In genomic region chr19:10963865-10964264, GRCh38 we compare ENCODE assay signal across 14 cellular contexts. TPM values are rescaled to one million over a fixed set of nuclear protein-coding genes. Genes with fewer than 3 reads are reported as not detected.
DNase-seq lines count a peak whose midpoint lies in the region; ATAC-seq, FAIRE-seq and TF ChIP-seq lines count a peak whose summit lies in the region.
"Had no signal": no experiment of that assay in that cellular context is flagged by ENCODE, and none has a peak within 500 bp of the region (broad histone marks: within the 10 kb centered on the region; RNA-seq: fewer than 3 reads in every experiment).

No MANE protein-coding gene starts in this region.

- no peak overlapping the region for H3K9ac ChIP-seq in GM12878 (ENCODE audit: control insufficient read depth, insufficient read depth, low read length)
- H3K9ac ChIP-seq in neural cell (ENCODE audit: low read length): no peak overlapping the region
- no peak overlapping the region for H3K9ac ChIP-seq in SK-N-SH

- peak overlapping the region; percentile 29 for H3K27ac ChIP-seq in CD8-positive, alpha-beta memory T cell (ENCODE audit: low read depth, low read length)
- H3K27ac ChIP-seq in KOPT-K1 (ENCODE audit: low read depth, low read length, poor library complexity, severe bottlenecking) (peak overlapping the region; percentile 95), GM12878 (ENCODE audit: control insufficient read depth, insufficient read depth) (peak overlapping the region; percentile 22), neural cell (ENCODE audit: low read length) (no peak overlapping the region), SK-N-SH (ENCODE audit: low read depth in 2 of 2, low read length in 1 of 2) (no peak overlapping the region)

- TF ChIP-seq CTCF in GM12878 (IDR thresholded peaks at IDR 0.05 in 2 of 3, conservative IDR thresholded peaks at IDR 0.05 in 1 of 3; ENCODE audit: control insufficient read depth in 2 of 3, extremely low read depth in 1 of 3, insufficient read depth in 1 of 3, low read depth in 3 of 3, low read length in 3 of 3) (no peak), neural cell (IDR thresholded peaks at IDR 0.05; ENCODE audit: poor library complexity, severe bottlenecking) (no peak), SK-N-SH (IDR thresholded peaks at IDR 0.05) (no peak)

- peaks cover 36 to 65% (median 50%) of the 10 kb centered on the region in 3 donors for H3K4me1 Mint-ChIP-seq in CD8-positive, alpha-beta memory T cell

- ATAC-seq in GM12878: no peak
- no peak for ATAC-seq in GM19351 (IDR thresholded peaks at IDR 0.05; ENCODE audit: unreplicated experiment)

- H4K20me1 ChIP-seq in GM12878 (ENCODE audit: control insufficient read depth, insufficient read depth) (peaks cover 4% of the 10 kb centered on the region; the same call in 1 of the 2 replicates), neural cell (ENCODE audit: insufficient read depth) (peaks cover 26% of the 10 kb centered on the region), SK-N-SH (ENCODE audit: insufficient read depth) (peaks cover 60% of the 10 kb centered on the region)

- peak overlapping the region; percentile 74 to 91 (median 85) for H3K4me3 Mint-ChIP-seq in CD8-positive, alpha-beta memory T cell

- BruUV-seq in GM12878 (replicated peaks; lab: Mats Ljungman, UMichigan): no TSS peak

- RAD21 ChIA-PET in GM12878 (lab: Charles Lee; ENCODE audit: unreplicated experiment): interaction anchor here (0.8 to 1.9 kb wide), 10 partner anchors 10 to 125 kb away, joined by 3 to 11 read pairs (median 6); partner anchors contain the start of gene LDLR

- peak overlapping the region; percentile 85 for H3K4me2 ChIP-seq in GM12878 (ENCODE audit: control insufficient read depth, insufficient read depth)
- H3K4me2 ChIP-seq in neural cell (ENCODE audit: low read length): no peak overlapping the region
- H3K4me2 ChIP-seq in SK-N-SH: no peak overlapping the region

- no peaks in the 10 kb centered on the region for H3K27me3 Mint-ChIP-seq in CD8-positive, alpha-beta memory T cell

- H3K79me2 ChIP-seq in GM12878 (ENCODE audit: control insufficient read depth, insufficient read depth, low read length) (peaks cover 84% of the 10 kb centered on the region), neural cell (replicated peaks; ENCODE audit: insufficient read depth, low read length) (peaks cover 66% of the 10 kb centered on the region), SK-N-SH (ENCODE audit: insufficient read depth) (peaks cover 88% of the 10 kb centered on the region)

- SMC1A ChIA-PET in GM12878 (lab: Charles Lee; ENCODE audit: uncharacterized antibody, unreplicated experiment): interaction anchor here (0.8 to 4.8 kb wide), 6 partner anchors 10 to 131 kb away, joined by 3 to 18 read pairs (median 4); partner anchors contain the start of gene LDLR

- no peaks in the 10 kb centered on the region for H3K27me3 ChIP-seq in CD8-positive, alpha-beta memory T cell (ENCODE audit: insufficient read depth, low read length, poor library complexity, severe bottlenecking)
- H3K27me3 ChIP-seq in GM12878 (replicated peaks in 1 of 2; ENCODE audit: control insufficient read depth in 2 of 2, insufficient read depth in 2 of 2, low read length in 1 of 2): no peaks in the 10 kb centered on the region
- no peaks in the 10 kb centered on the region for H3K27me3 ChIP-seq in neural cell (ENCODE audit: insufficient read depth, low read depth, low read length)
- no peaks in the 10 kb centered on the region for H3K27me3 ChIP-seq in SK-N-SH (ENCODE audit: insufficient read depth)
- H3K27me3 ChIP-seq: breast epithelium, suprapubic skin had no signal

- H3K36me3 Mint-ChIP-seq in CD8-positive, alpha-beta memory T cell: peaks cover 0 to 5% (median 0%) of the 10 kb centered on the region in 3 donors

- no peaks in the 10 kb centered on the region for H3K9me3 Mint-ChIP-seq in CD8-positive, alpha-beta memory T cell

- H3K27ac Mint-ChIP-seq in CD8-positive, alpha-beta memory T cell: peak overlapping the region; percentile 78 to 99 (median 97)

- TF ChIP-seq RAD21 in GM12878 (IDR thresholded peaks at IDR 0.05; ENCODE audit: insufficient read depth, low read depth, low read length): no peak
- no peak for TF ChIP-seq RAD21 in neural cell (conservative IDR thresholded peaks at IDR 0.05)
- no peak for TF ChIP-seq RAD21 in SK-N-SH (IDR thresholded peaks at IDR 0.05; ENCODE audit: low read length)

- H3K4me3 ChIP-seq in CD8-positive, alpha-beta memory T cell (ENCODE audit: low read length): no peak overlapping the region
- H3K4me3 ChIP-seq in GM12878 (peak overlapping the region; percentile 85), neural cell (ENCODE audit: low read length) (peak overlapping the region; percentile 99), SK-N-SH (ENCODE audit: low read depth in 2 of 2, low read length in 1 of 2) (no peak overlapping the region)
- H3K4me3 ChIP-seq: breast epithelium, skin epidermis, suprapubic skin had no signal

- no peak for DNase-seq in CD8-positive, alpha-beta memory T cell
- DNase-seq in GM12878 (ENCODE audit: low read depth, low spot score): no peak
- no peak for DNase-seq in SKM-1 (lab: John Stamatoyannopoulos, UW; ENCODE audit: unreplicated experiment)
- DNase-seq in T1000 (lab: John Stamatoyannopoulos, UW): no peak
- no peak for DNase-seq in SK-N-SH
- DNase-seq: NCI-H146, NCI-H524 had no signal

- no peaks in the 10 kb centered on the region for H3K36me3 ChIP-seq in CD8-positive, alpha-beta memory T cell (ENCODE audit: insufficient read depth, low read length)
- H3K36me3 ChIP-seq in KOPT-K1 (ENCODE audit: insufficient read depth, low read length): peaks cover 13% of the 10 kb centered on the region; the same call in 1 of the 2 replicates
- H3K36me3 ChIP-seq in GM12878 (ENCODE audit: control insufficient read depth in 2 of 2, insufficient read depth in 2 of 2, low read length in 1 of 2): no peaks in the 10 kb centered on the region
- no peaks in the 10 kb centered on the region for H3K36me3 ChIP-seq in neural cell (ENCODE audit: insufficient read depth, low read length)
- H3K36me3 ChIP-seq in SK-N-SH (replicated peaks in 1 of 2; ENCODE audit: control insufficient read depth in 1 of 2, insufficient read depth in 2 of 2, low read length in 1 of 2): no peaks in the 10 kb centered on the region
- H3K36me3 ChIP-seq: breast epithelium, suprapubic skin had no signal

- TF ChIP-seq EP300 in GM12878 (IDR thresholded peaks at IDR 0.05; ENCODE audit: borderline replicate concordance in 1 of 2, control insufficient read depth in 1 of 2, low read depth in 2 of 2, low read length in 2 of 2) (no peak), neural cell (conservative IDR thresholded peaks at IDR 0.05; ENCODE audit: poor library complexity, severe bottlenecking) (no peak), SK-N-SH (IDR thresholded peaks at IDR 0.05; ENCODE audit: borderline replicate concordance in 1 of 2, low read depth in 1 of 2, low read length in 1 of 2) (no peak)

- TF ChIP-seq POLR2A in GM12878 (IDR thresholded peaks at IDR 0.05; ENCODE audit: low read depth, low read length): no peak

- intact Hi-C loops in GM12878 (cut with micrococcal nuclease; ENCODE audit: unreplicated experiment): loop anchor here (5.0 kb wide), 1 partner anchor 247 kb away; the partner anchor contains the start of gene DNM2

- peaks cover 39% of the 10 kb centered on the region for H3K4me1 ChIP-seq in CD8-positive, alpha-beta memory T cell (ENCODE audit: insufficient read depth, low read length)
- H3K4me1 ChIP-seq in GM12878 (ENCODE audit: control insufficient read depth, insufficient read depth, low read length) (peaks cover 33% of the 10 kb centered on the region), SK-N-SH (ENCODE audit: control insufficient read depth in 1 of 2, insufficient read depth in 2 of 2, low read depth in 1 of 2, low read length in 1 of 2) (peaks cover 0 to 9% of the 10 kb centered on the region in 2 experiments; a peak in 2 of 4 replicates)

- H3K9me2 ChIP-seq in neural cell (ENCODE audit: insufficient read depth, low read length) (no peaks in the 10 kb centered on the region), SK-N-SH (no peaks in the 10 kb centered on the region)

- H3F3A ChIP-seq in neural cell (ENCODE audit: insufficient read depth, low read length, poor library complexity, severe bottlenecking): no peaks in the 10 kb centered on the region
- peaks cover 4% of the 10 kb centered on the region for H3F3A ChIP-seq in SK-N-SH (replicated peaks; ENCODE audit: insufficient read depth)

- H2AFZ ChIP-seq in GM12878 (ENCODE audit: control insufficient read depth, low read depth, low read length) (no peak overlapping the region), neural cell (ENCODE audit: low read depth, low read length) (no peak overlapping the region), SK-N-SH (ENCODE audit: low read depth) (no peak overlapping the region)

- POLR2A ChIA-PET in CD8-positive, alpha-beta memory T cell (lab: Charles Lee): interaction anchor here (0.6 kb wide), 2 partner anchors 162 to 1831 kb away, joined by 3 read pairs; no protein-coding TSS in a partner anchor
- POLR2A ChIA-PET in GM12878 (lab: Charles Lee) (interaction anchor here (0.6 to 1.5 kb wide), 11 partner anchors 10 to 591 kb away, joined by 3 to 11 read pairs (median 4); partner anchors contain the start of gene LDLR), SK-N-SH (lab: Yijun Ruan, JAX) (no interaction called here)

- 38% methylated on average over 4 of the region's 4 CpGs for WGBS in GM12878 (ENCODE audit: insufficient coverage, insufficient replicate concordance, low lambda C conversion rate, missing lambda C conversion rate)
- WGBS in SK-N-SH (ENCODE audit: low lambda C conversion rate): 99% methylated on average over 4 of the region's 4 CpGs

- no peaks in the 10 kb centered on the region for H3K9me3 ChIP-seq in CD8-positive, alpha-beta memory T cell (ENCODE audit: low read length)
- H3K9me3 ChIP-seq in KOPT-K1 (ENCODE audit: insufficient read depth, low read length, poor library complexity, severe bottlenecking) (no peaks in the 10 kb centered on the region), GM12878 (replicated peaks; ENCODE audit: control insufficient read depth, insufficient read depth, low read length) (no peaks in the 10 kb centered on the region), neural cell (ENCODE audit: low read length) (no peaks in the 10 kb centered on the region), SK-N-SH (no peaks in the 10 kb centered on the region)
- H3K9me3 ChIP-seq: breast epithelium, suprapubic skin had no signal

- CTCF ChIA-PET in CD8-positive, alpha-beta memory T cell (lab: Charles Lee): interaction anchor here (0.7 to 1.0 kb wide), 2 partner anchors 21 to 37 kb away, joined by 3 to 5 read pairs; no protein-coding TSS in a partner anchor
- CTCF ChIA-PET in GM12878 (lab: Yijun Ruan, JAX): interaction anchor here (1.0 to 1.9 kb wide), 4 partner anchors 17 to 76 kb away, joined by 3 to 16 read pairs (median 4); no protein-coding TSS in a partner anchor
- CTCF ChIA-PET in SK-N-SH (lab: Yijun Ruan, JAX): interaction anchor here (0.6 to 1.3 kb wide), 2 partner anchors 22 to 26 kb away, joined by 3 to 5 read pairs; no protein-coding TSS in a partner anchor

- FAIRE-seq in GM12878 (lab: Jason Lieb, UNC): no peak
- FAIRE-seq: endometrium had no signal

- in situ Hi-C loops in GM12878 (cut with MboI): no loop called here

RNA-seq across cellular contexts. Expression of gene SMARCA4, which starts 3.0 kb away (rescaled TPM):
- 100 to 1,000 TPM; 116 to 123 TPM for total RNA-seq in CD8-positive, alpha-beta memory T cell
- polyA plus RNA-seq in CD8-positive, alpha-beta memory T cell: 38.7 TPM
- total RNA-seq in GM12878 (2013; cell fraction: nucleolus; rRNA removed): 250 and 253 TPM in 2 replicates
- total RNA-seq in GM12878 (2014; rRNA removed) (82.0 and 85.3 TPM in 2 replicates), GM12878 (2014; rRNA removed; fragmentation: Illumina TruSeq; extraction: Trizol) (39.2 and 44.7 TPM in 2 replicates), GM12878 (2021) (153 and 175 TPM in 2 replicates)
- polyA plus RNA-seq in GM12878 (2011; ENCODE audit: low read depth): 38.9 TPM
- polyA plus RNA-seq in GM12878 (2011; rRNA removed) (25.2 and 32.1 TPM in 2 replicates), GM12878 (2014; fragmentation: Illumina TruSeq; extraction: Trizol) (34.9 and 63.5 TPM in 2 replicates), GM12878 (2014; fragmentation: Nextera tagmentation; extraction: Ambion mirVana) (10 to 100 TPM; 22.4 to 43.8 TPM), GM12878 (2014; rRNA removed) (51.2 and 76.8 TPM in 2 replicates), GM12878 (2016; fragmentation: Nextera tagmentation; extraction: Ambion mirVana) (100 to 1,000 TPM in 1 of 2 experiments, 10 to 100 TPM in 1; 88.6 to 102 TPM), neural cell (97.3 and 116 TPM in 2 replicates), SK-N-SH (2012; rRNA removed) (48.3 and 90.7 TPM in 2 replicates)
- polyA plus RNA-seq in GM12878 (2011; cell fraction: cytosol; rRNA removed): 55.8 and 68.4 TPM in 2 replicates
- polyA plus RNA-seq in GM12878 (2011; cell fraction: nucleus; rRNA removed): 96.7 and 156 TPM in 2 replicates
- 82.5 and 85.4 TPM in 2 replicates for polyA plus RNA-seq in GM12878 (2012)
- 106 and 126 TPM in 2 replicates for polyA minus RNA-seq in GM12878 (2011; rRNA and poly(A)+ RNA removed)
- polyA minus RNA-seq in GM12878 (2011; cell fraction: cytosol; rRNA and poly(A)+ RNA removed): 70.4 and 77.0 TPM in 2 replicates
- polyA minus RNA-seq in GM12878 (2011; cell fraction: nucleus; rRNA and poly(A)+ RNA removed): 49.4 and 101 TPM in 2 replicates
- 238 and 245 TPM in 2 replicates for polyA minus RNA-seq in neural cell
- polyA plus RNA-seq in SK-N-SH (2012; cell fraction: cytosol; rRNA removed): 58.0 and 70.3 TPM in 2 replicates
- polyA plus RNA-seq in SK-N-SH (2012; cell fraction: nucleus; rRNA removed): 142 and 154 TPM in 2 replicates

RNA-seq across cellular contexts. Expression of gene TIMM29, which starts 35.3 kb away (rescaled TPM):
- total RNA-seq in CD8-positive, alpha-beta memory T cell: 10 to 100 TPM; 22.3 to 27.0 TPM
- 36.6 TPM for polyA plus RNA-seq in CD8-positive, alpha-beta memory T cell
- 18.1 and 19.1 TPM in 2 replicates for total RNA-seq in GM12878 (2013; cell fraction: nucleolus; rRNA removed)
- total RNA-seq in GM12878 (2014; rRNA removed) (25.1 and 25.8 TPM in 2 replicates), GM12878 (2014; rRNA removed; fragmentation: Illumina TruSeq; extraction: Trizol) (11.0 TPM in 2 replicates), GM12878 (2021) (20.9 and 22.7 TPM in 2 replicates)
- 11.1 TPM for polyA plus RNA-seq in GM12878 (2011; ENCODE audit: low read depth)
- polyA plus RNA-seq in GM12878 (2011; rRNA removed) (9.6 and 10.2 TPM in 2 replicates), GM12878 (2014; fragmentation: Illumina TruSeq; extraction: Trizol) (6.2 and 8.2 TPM in 2 replicates), GM12878 (2014; fragmentation: Nextera tagmentation; extraction: Ambion mirVana) (1 to 10 TPM; 2.4 to 6.5 TPM), GM12878 (2014; rRNA removed) (15.9 and 17.6 TPM in 2 replicates), GM12878 (2016; fragmentation: Nextera tagmentation; extraction: Ambion mirVana) (10 to 100 TPM; 27.4 to 27.9 TPM), neural cell (39.4 and 52.1 TPM in 2 replicates), SK-N-SH (2012; rRNA removed) (11.7 and 12.5 TPM in 2 replicates)
- polyA plus RNA-seq in GM12878 (2011; cell fraction: cytosol; rRNA removed): 10.5 and 14.1 TPM in 2 replicates
- polyA plus RNA-seq in GM12878 (2011; cell fraction: nucleus; rRNA removed): 8.1 and 11.6 TPM in 2 replicates
- 15.7 and 16.8 TPM in 2 replicates for polyA plus RNA-seq in GM12878 (2012)
- 4.8 and 6.3 TPM in 2 replicates for polyA minus RNA-seq in GM12878 (2011; rRNA and poly(A)+ RNA removed)
- polyA minus RNA-seq in GM12878 (2011; cell fraction: cytosol; rRNA and poly(A)+ RNA removed): 4.6 and 7.4 TPM in 2 replicates
- polyA minus RNA-seq in GM12878 (2011; cell fraction: nucleus; rRNA and poly(A)+ RNA removed): 3.3 and 6.9 TPM in 2 replicates
- 57.6 and 69.1 TPM in 2 replicates for polyA minus RNA-seq in neural cell
- polyA plus RNA-seq in SK-N-SH (2012; cell fraction: cytosol; rRNA removed): 9.1 and 12.9 TPM in 2 replicates
- polyA plus RNA-seq in SK-N-SH (2012; cell fraction: nucleus; rRNA removed): 10.5 and 11.2 TPM in 2 replicates

RNA-seq across cellular contexts. Expression of gene YIPF2, which starts 35.4 kb away (rescaled TPM):
- total RNA-seq in CD8-positive, alpha-beta memory T cell: 10 to 100 TPM; 25.5 to 33.7 TPM
- polyA plus RNA-seq in CD8-positive, alpha-beta memory T cell: 15.9 TPM
- 26.2 and 26.3 TPM in 2 replicates for total RNA-seq in GM12878 (2013; cell fraction: nucleolus; rRNA removed)
- 33.4 and 36.4 TPM in 2 replicates for total RNA-seq in GM12878 (2014; rRNA removed)
- 10.6 and 14.9 TPM in 2 replicates for total RNA-seq in GM12878 (2014; rRNA removed; fragmentation: Illumina TruSeq; extraction: Trizol)
- total RNA-seq in GM12878 (2021): 26.5 and 28.4 TPM in 2 replicates
- 23.9 TPM for polyA plus RNA-seq in GM12878 (2011; ENCODE audit: low read depth)
- 10.0 and 17.2 TPM in 2 replicates for polyA plus RNA-seq in GM12878 (2011; rRNA removed)
- polyA plus RNA-seq in GM12878 (2011; cell fraction: cytosol; rRNA removed): 34.7 and 43.9 TPM in 2 replicates
- polyA plus RNA-seq in GM12878 (2011; cell fraction: nucleus; rRNA removed): 45.4 and 49.0 TPM in 2 replicates
- polyA plus RNA-seq in GM12878 (2012): 45.0 and 45.2 TPM in 2 replicates
- 1.8 and 8.1 TPM in 2 replicates for polyA plus RNA-seq in GM12878 (2014; fragmentation: Illumina TruSeq; extraction: Trizol)
- 1 to 10 TPM in 1 of 2 experiments, under 1 TPM in 1; 0.92 to 3.9 TPM for polyA plus RNA-seq in GM12878 (2014; fragmentation: Nextera tagmentation; extraction: Ambion mirVana)
- 31.7 and 38.9 TPM in 2 replicates for polyA plus RNA-seq in GM12878 (2014; rRNA removed)
- 10 to 100 TPM; 18.1 to 19.6 TPM for polyA plus RNA-seq in GM12878 (2016; fragmentation: Nextera tagmentation; extraction: Ambion mirVana)
- polyA minus RNA-seq in GM12878 (2011; rRNA and poly(A)+ RNA removed): 13.9 and 31.1 TPM in 2 replicates
- polyA minus RNA-seq in GM12878 (2011; cell fraction: cytosol; rRNA and poly(A)+ RNA removed): 17.4 and 18.8 TPM in 2 replicates
- polyA minus RNA-seq in GM12878 (2011; cell fraction: nucleus; rRNA and poly(A)+ RNA removed): 9.4 and 9.9 TPM in 2 replicates
- polyA plus RNA-seq in neural cell: 101 and 109 TPM in 2 replicates
- polyA minus RNA-seq in neural cell: 39.2 and 48.0 TPM in 2 replicates
- polyA plus RNA-seq in SK-N-SH (2012; rRNA removed): 61.3 and 62.5 TPM in 2 replicates
- polyA plus RNA-seq in SK-N-SH (2012; cell fraction: cytosol; rRNA removed): 22.3 and 40.1 TPM in 2 replicates
- polyA plus RNA-seq in SK-N-SH (2012; cell fraction: nucleus; rRNA removed): 84.7 and 85.3 TPM in 2 replicates

Comparison
In these comparisons a context has a peak if more than half of its experiments do, and no peak if none do; other contexts are left out.
1. H3K27ac ChIP-seq: peak in CD8-positive, alpha-beta memory T cell (single experiment), KOPT-K1 (single experiment) and GM12878 (single experiment); none in neural cell (single experiment) and SK-N-SH (0 of 2).
2. H3K4me3 ChIP-seq: peak in GM12878 (single experiment) and neural cell (single experiment); none in CD8-positive, alpha-beta memory T cell (single experiment) and SK-N-SH (0 of 2).